Comparison of ENCODE assay signal across 11 cellular contexts in the genomic region with DNA sequence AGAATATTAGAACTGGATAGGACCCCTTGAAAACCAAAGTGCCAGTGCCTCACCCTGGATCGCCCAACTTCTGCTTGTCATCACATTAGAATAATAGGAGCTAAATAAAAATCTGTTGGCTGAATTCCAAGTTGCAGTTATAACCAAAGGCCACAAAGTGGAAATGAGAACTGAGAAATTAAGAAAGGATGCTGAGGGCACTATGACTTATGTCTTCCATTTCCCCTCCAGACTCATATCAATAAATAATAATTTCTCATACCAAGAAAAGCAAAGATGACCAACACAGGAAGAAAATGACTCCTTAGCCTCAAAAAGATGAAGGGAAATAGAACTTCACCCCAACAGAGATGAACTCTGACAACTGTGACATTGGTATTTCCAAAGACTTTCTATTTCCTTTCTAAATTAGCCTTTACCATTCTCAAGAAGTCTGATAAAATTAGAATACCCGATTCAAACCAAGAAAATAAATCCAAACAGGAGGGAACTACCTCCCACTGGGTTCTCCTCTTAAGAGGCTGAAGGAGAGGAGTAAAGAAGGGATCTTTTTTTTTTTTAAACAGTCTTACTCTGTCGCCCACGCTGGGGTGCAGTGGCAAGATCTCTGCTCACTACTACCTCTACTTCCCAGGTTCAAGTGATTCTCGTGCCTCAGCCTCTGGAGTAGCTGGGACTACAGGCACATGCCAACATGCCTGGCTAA. TPM values are rescaled to one million over a fixed set of nuclear protein-coding genes. Genes with fewer than 3 reads are reported as not detected.
DNase-seq lines count a peak whose midpoint lies in the region; ATAC-seq and TF ChIP-seq lines count a peak whose summit lies in the region.
"Had no signal": no experiment of that assay in that cellular context is flagged by ENCODE, and none has a peak within 500 bp of the region (broad histone marks: within the 10 kb centered on the region; RNA-seq: fewer than 3 reads in every experiment).

No MANE protein-coding gene starts in this region.

- H3K27me3 ChIP-seq in stomach, result no peaks in the 10 kb centered on the region
- H3K27me3 ChIP-seq: right atrium auricular region had no signal

- peaks cover 19% of the 10 kb centered on the region for H3K36me3 Mint-ChIP-seq in activated naive CD4-positive, alpha-beta T cell treated with anti-CD3 and anti-CD28 coated beads, Interleukin-2, amount 50 U/mL, for 24 hours
- H3K36me3 Mint-ChIP-seq in activated naive CD4-positive, alpha-beta T cell treated with anti-CD3 and anti-CD28 coated beads for 36 hours (ENCODE audit: low read depth), result peaks cover 9% of the 10 kb centered on the region
- H3K36me3 Mint-ChIP-seq in stimulated activated naive B cell treated with anti-CD40 and anti-IgM and Interleukin-4, amounts not matched to agents 10 μg/mL and 1 μg/mL and 100 μg/mL, for 72 hours, result peaks cover 10 to 25% of the 10 kb centered on the region in 2 donors

- TF ChIP-seq EP300 in stomach (IDR thresholded peaks at IDR 0.05), result no peak

- peak; percentile 39 for ATAC-seq in HG02798 (IDR thresholded peaks at IDR 0.05; ENCODE audit: poor library complexity, unreplicated experiment)
- peak; percentile 92 for ATAC-seq in stimulated activated naive B cell treated with anti-CD40 and anti-IgM and Interleukin-4, amounts not matched to agents 10 μg/mL and 1 μg/mL and 100 μg/mL, for 72 hours (replicated peaks)

- H3K4me3 ChIP-seq in stomach, result no peak overlapping the region
- H3K4me3 ChIP-seq: right atrium auricular region had no signal

- no peak overlapping the region for H3K4me3 Mint-ChIP-seq in activated naive CD4-positive, alpha-beta T cell treated with anti-CD3 and anti-CD28 coated beads, Interleukin-2, amount 50 U/mL, for 24 hours
- no peak overlapping the region for H3K4me3 Mint-ChIP-seq in activated naive CD4-positive, alpha-beta T cell treated with anti-CD3 and anti-CD28 coated beads for 36 hours
- H3K4me3 Mint-ChIP-seq in stimulated activated naive B cell treated with anti-CD40 and anti-IgM and Interleukin-4, amounts not matched to agents 10 μg/mL and 1 μg/mL and 100 μg/mL, for 72 hours, result peak overlapping the region in 1 of 2 donors; percentile 17

- no peaks in the 10 kb centered on the region for H3K9me3 Mint-ChIP-seq in activated naive CD4-positive, alpha-beta T cell treated with anti-CD3 and anti-CD28 coated beads, Interleukin-2, amount 50 U/mL, for 24 hours
- H3K9me3 Mint-ChIP-seq in activated naive CD4-positive, alpha-beta T cell treated with anti-CD3 and anti-CD28 coated beads for 36 hours, result no peaks in the 10 kb centered on the region
- H3K9me3 Mint-ChIP-seq in stimulated activated naive B cell treated with anti-CD40 and anti-IgM and Interleukin-4, amounts not matched to agents 10 μg/mL and 1 μg/mL and 100 μg/mL, for 72 hours, result peaks cover 0 to 4% of the 10 kb centered on the region in 2 donors

- no peak for TF ChIP-seq CTCF in stomach (IDR thresholded peaks at IDR 0.05)

- peaks cover 7% of the 10 kb centered on the region for H3K4me1 Mint-ChIP-seq in activated naive CD4-positive, alpha-beta T cell treated with anti-CD3 and anti-CD28 coated beads, Interleukin-2, amount 50 U/mL, for 24 hours
- peaks cover 13% of the 10 kb centered on the region for H3K4me1 Mint-ChIP-seq in activated naive CD4-positive, alpha-beta T cell treated with anti-CD3 and anti-CD28 coated beads for 36 hours (ENCODE audit: low read depth)
- H3K4me1 Mint-ChIP-seq in stimulated activated naive B cell treated with anti-CD40 and anti-IgM and Interleukin-4, amounts not matched to agents 10 μg/mL and 1 μg/mL and 100 μg/mL, for 72 hours, result peaks cover 29 to 63% of the 10 kb centered on the region in 2 donors

- H3K27me3 Mint-ChIP-seq in activated naive CD4-positive, alpha-beta T cell treated with anti-CD3 and anti-CD28 coated beads, Interleukin-2, amount 50 U/mL, for 24 hours, result no peaks in the 10 kb centered on the region
- H3K27me3 Mint-ChIP-seq in activated naive CD4-positive, alpha-beta T cell treated with anti-CD3 and anti-CD28 coated beads for 36 hours (ENCODE audit: low read depth), result no peaks in the 10 kb centered on the region
- H3K27me3 Mint-ChIP-seq in stimulated activated naive B cell treated with anti-CD40 and anti-IgM and Interleukin-4, amounts not matched to agents 10 μg/mL and 1 μg/mL and 100 μg/mL, for 72 hours, result peaks cover 0 to 3% of the 10 kb centered on the region in 2 donors

- no peak for TF ChIP-seq POLR2A in stomach (IDR thresholded peaks at IDR 0.05)

- no peak overlapping the region for H3K27ac ChIP-seq in stomach
- H3K27ac ChIP-seq: HL-60, right atrium auricular region had no signal

- peak overlapping the region; percentile 1 for H3K27ac Mint-ChIP-seq in activated naive CD4-positive, alpha-beta T cell treated with anti-CD3 and anti-CD28 coated beads, Interleukin-2, amount 50 U/mL, for 24 hours
- no peak overlapping the region for H3K27ac Mint-ChIP-seq in activated naive CD4-positive, alpha-beta T cell treated with anti-CD3 and anti-CD28 coated beads for 36 hours
- peak overlapping the region; percentile 67 for H3K27ac Mint-ChIP-seq in stimulated activated naive B cell treated with anti-CD40 and anti-IgM and Interleukin-4, amounts not matched to agents 10 μg/mL and 1 μg/mL and 100 μg/mL, for 72 hours

- 69 to 84% (median 80%) methylated on average over 5 of the region's 5 CpGs for WGBS in stomach, 5 donors

- H3K36me3 ChIP-seq in stomach, result peaks cover 0 to 34% (median 30%) of the 10 kb centered on the region in 4 donors
- H3K36me3 ChIP-seq: right atrium auricular region had no signal

- H3K9me3 ChIP-seq in stomach, result no peaks in the 10 kb centered on the region
- H3K9me3 ChIP-seq: right atrium auricular region had no signal

- CTCF ChIA-PET in activated naive CD4-positive, alpha-beta T cell treated with anti-CD3 and anti-CD28 coated beads for 36 hours (lab: Charles Lee), result interaction anchor here (0.7 to 1.1 kb wide), 8 partner anchors 39 to 1934 kb away, joined by 3 to 5 read pairs (median 4); no protein-coding TSS in a partner anchor

- no peak for DNase-seq in activated naive CD4-positive, alpha-beta T cell treated with anti-CD3 and anti-CD28 coated beads for 36 hours
- DNase-seq in NOMO-1 treated with DMSO at 0.1 percent for 48 hours (lab: John Stamatoyannopoulos, UW; ENCODE audit: unreplicated experiment) (peak; percentile 81), stomach (no peak), NCI-H146 (lab: John Stamatoyannopoulos, UW) (no peak), NCI-H226 (no peak)
- no peak for DNase-seq in stimulated activated naive B cell treated with anti-CD40 and anti-IgM and Interleukin-4, amounts not matched to agents 10 μg/mL and 1 μg/mL and 100 μg/mL, for 72 hours
- DNase-seq: NCI-H446 had no signal

- H3K4me1 ChIP-seq in stomach, result peaks cover 0 to 15% (median 0%) of the 10 kb centered on the region in 4 donors
- H3K4me1 ChIP-seq: right atrium auricular region had no signal

- intact Hi-C loops in activated naive CD4-positive, alpha-beta T cell treated with anti-CD3 and anti-CD28 coated beads for 36 hours (cut with micrococcal nuclease), result loop anchor here (1.0 to 5.0 kb wide), 6 partner anchors 16 to 611 kb away; no protein-coding TSS in a partner anchor
- intact Hi-C loops in stomach (cut with DNase I; ENCODE audit: low total_unique reads), result no loop called here

RNA-seq across cellular contexts. Expression of gene EPG5, which starts 46.5 kb away (rescaled TPM):
- 10 to 100 TPM; 18.3 to 21.2 TPM for total RNA-seq in activated naive CD4-positive, alpha-beta T cell treated with anti-CD3 and anti-CD28 coated beads for 36 hours
- 10 to 100 TPM; 16.2 to 52.9 (median 22.6) TPM for total RNA-seq in stomach
- polyA plus RNA-seq in stomach, result 1 to 10 TPM; 2.0 to 3.3 (median 2.9) TPM

RNA-seq across cellular contexts. Expression of gene PSTPIP2, which starts 58.4 kb away (rescaled TPM):
- 10 to 100 TPM; 14.3 TPM for total RNA-seq in activated naive CD4-positive, alpha-beta T cell treated with anti-CD3 and anti-CD28 coated beads for 36 hours
- 1 to 10 TPM; 1.2 to 7.8 (median 2.9) TPM for total RNA-seq in stomach
- polyA plus RNA-seq in stomach, result 10 to 100 TPM in 1 of 3 donors, 1 to 10 TPM in 2; 6.6 to 11.0 (median 9.2) TPM
